26 cellular contexts compared by ENCODE assay signal in genomic region chr20:32140603-32141002, GRCh38. TPM values are rescaled to one million over a fixed set of nuclear protein-coding genes. Genes with fewer than 3 reads are reported as not detected.
A peak's percentile ranks its signal among the peaks of the same experiment; 100 is the strongest.
DNase-seq lines count a peak whose midpoint lies in the region; ATAC-seq, FAIRE-seq and TF ChIP-seq lines count a peak whose summit lies in the region.
"Had no signal": no experiment of that assay in that cellular context is flagged by ENCODE, and none has a peak within 500 bp of the region (broad histone marks: within the 10 kb centered on the region; RNA-seq: fewer than 3 reads in every experiment).

No MANE protein-coding gene starts in this region.

- no peak overlapping the region for H3K9ac ChIP-seq in K562 (ENCODE audit: insufficient read depth in 1 of 2, low read depth in 2 of 2, low read length in 2 of 2)
- H3K9ac ChIP-seq: KMS-11 had no signal

- H3K9me3 Mint-ChIP-seq in memory B cell = no peaks in the 10 kb centered on the region
- no peaks in the 10 kb centered on the region for H3K9me3 Mint-ChIP-seq in activated T-cell treated with anti-CD3 and anti-CD28 coated beads, Interleukin-2, amount 50 U/mL, for 24 hours
- H3K9me3 Mint-ChIP-seq: CD8-positive, alpha-beta memory T cell had no signal

- intact Hi-C loops in K562 (cut with micrococcal nuclease) (no loop called here), spleen (cut with DNase I; ENCODE audit: low total_unique reads) (no loop called here)

- H3K9me3 ChIP-seq in RWPE2 (ENCODE audit: severe bottlenecking) (no peaks in the 10 kb centered on the region), K562 (replicated peaks; ENCODE audit: control insufficient read depth, insufficient read depth, low read depth, low read length) (no peaks in the 10 kb centered on the region), spleen (no peaks in the 10 kb centered on the region)
- H3K9me3 ChIP-seq: SJCRH30 had no signal

- no peaks in the 10 kb centered on the region for H3K9me1 ChIP-seq in K562 (ENCODE audit: control insufficient read depth, insufficient read depth, low read length)

- H3K27me3 Mint-ChIP-seq in memory B cell = no peaks in the 10 kb centered on the region
- H3K27me3 Mint-ChIP-seq in activated T-cell treated with anti-CD3 and anti-CD28 coated beads, Interleukin-2, amount 50 U/mL, for 24 hours = no peaks in the 10 kb centered on the region
- H3K27me3 Mint-ChIP-seq: B cell had no signal

- CTCF ChIA-PET in K562 (lab: Yijun Ruan, JAX; ENCODE audit: low intra/inter-chr PET ratio) = no interaction called here

- no peaks in the 10 kb centered on the region for H3K79me2 ChIP-seq in K562 (ENCODE audit: control insufficient read depth, insufficient read depth, low read length)

- ATAC-seq in RWPE2 (ENCODE audit: low read depth) (no peak), K562 (no peak), memory B cell (ENCODE audit: low read depth) (no peak)
- ATAC-seq: PC-3, Right ventricle myocardium inferior, SK-N-SH treated with all-trans-retinoic acid at 6 μM for 48 hours had no signal

- no peak overlapping the region for H3K4me3 Mint-ChIP-seq in memory B cell
- H3K4me3 Mint-ChIP-seq in activated T-cell treated with anti-CD3 and anti-CD28 coated beads, Interleukin-2, amount 50 U/mL, for 24 hours = no peak overlapping the region
- H3K4me3 Mint-ChIP-seq: B cell; CD8-positive, alpha-beta memory T cell had no signal

- H3K27ac Mint-ChIP-seq in memory B cell = peak overlapping the region; percentile 24
- H3K27ac Mint-ChIP-seq in activated T-cell treated with anti-CD3 and anti-CD28 coated beads, Interleukin-2, amount 50 U/mL, for 24 hours = no peak overlapping the region
- H3K27ac Mint-ChIP-seq: B cell had no signal

- BruUV-seq in K562 (replicated peaks; lab: Mats Ljungman, UMichigan) = no TSS peak

- H2AFZ ChIP-seq in K562 (ENCODE audit: low read depth, low read length) = no peak overlapping the region

- in situ Hi-C loops in K562 (cut with MboI) = no loop called here

- TF ChIP-seq POLR2A in K562 (conservative IDR thresholded peaks at IDR 0.05) (no peak), spleen (IDR thresholded peaks at IDR 0.05) (no peak)

- H3K27ac ChIP-seq in RWPE2 (ENCODE audit: poor library complexity, severe bottlenecking) (no peak overlapping the region), K562 (ENCODE audit: extremely low read depth, low read depth, low read length) (no peak overlapping the region), spleen (no peak overlapping the region)
- H3K27ac ChIP-seq: C4-2B, KMS-11, SJCRH30 had no signal

- peaks cover 49% of the 10 kb centered on the region for H3K36me3 Mint-ChIP-seq in memory B cell
- peaks cover 95% of the 10 kb centered on the region for H3K36me3 Mint-ChIP-seq in activated T-cell treated with anti-CD3 and anti-CD28 coated beads, Interleukin-2, amount 50 U/mL, for 24 hours (ENCODE audit: low read depth)

- peak; percentile 61 for DNase-seq in RWPE2 (ENCODE audit: low spot score)
- DNase-seq in K562 (ENCODE audit: extremely low read depth in 1 of 4, low spot score in 3 of 4) = no peak
- no peak for DNase-seq in memory B cell (ENCODE audit: low spot score in 2 of 2)
- DNase-seq in spleen = peak; percentile 18
- no peak for DNase-seq in activated T-cell treated with anti-CD3 and anti-CD28 coated beads, Interleukin-2, amount 50 U/mL, for 24 hours
- no peak for DNase-seq in pons (ENCODE audit: low spot score)
- DNase-seq in NCI-H510A (lab: John Stamatoyannopoulos, UW) = no peak
- DNase-seq: CD8-positive, alpha-beta memory T cell; DMS 273 treated with DMSO at 0.1 percent for 48 hours; EL; GDM1; H7; MM.1S; NCI-H2029; NCI-H446; NCI-H526; NCI-H82; NK-92 treated with Interleukin-12 subunit alpha and Interleukin-12 subunit beta, amount 100 ng/mL, for 24 hours; PC-3; SJCRH30 had no signal

- H3K4me2 ChIP-seq in K562 (ENCODE audit: insufficient read depth, low read length) = no peak overlapping the region
- H3K4me2 ChIP-seq: KMS-11 had no signal

- FAIRE-seq in K562 (lab: Jason Lieb, UNC) = no peak
- FAIRE-seq: GM12878 had no signal

- POLR2A ChIA-PET in K562 (lab: Yijun Ruan, JAX) = no interaction called here

- TF ChIP-seq EP300 in K562 (IDR thresholded peaks at IDR 0.05; ENCODE audit: low read length) = no peak

- H3K36me3 ChIP-seq in RWPE2 (ENCODE audit: low read depth) (peaks cover 97% of the 10 kb centered on the region), K562 (ENCODE audit: control insufficient read depth, insufficient read depth, low read length) (peaks cover 92% of the 10 kb centered on the region), spleen (peaks cover 3 to 100% (median 94%) of the 10 kb centered on the region in 6 donors)

- H3K27me3 ChIP-seq in RWPE2 (ENCODE audit: insufficient read depth, poor library complexity, severe bottlenecking) (no peaks in the 10 kb centered on the region), K562 (ENCODE audit: control insufficient read depth in 2 of 2, insufficient read depth in 2 of 2, low read length in 2 of 2) (no peaks in the 10 kb centered on the region), spleen (replicated peaks in 1 of 7) (no peaks in the 10 kb centered on the region)
- H3K27me3 ChIP-seq: SJCRH30 had no signal

- WGBS in K562 (ENCODE audit: insufficient coverage, low coverage, missing lambda C conversion rate) = 87% methylated on average over 4 of the region's 4 CpGs
- WGBS in spleen, 5 donors = 72 to 98% (median 93%) methylated on average over 4 of the region's 4 CpGs

- H4K20me1 ChIP-seq in K562 (replicated peaks; ENCODE audit: control insufficient read depth, insufficient read depth, low read length) = 0 out of 2 replicates have a peak, but pooled peaks cover 3% of the 10 kb centered on the region

- H3K4me1 Mint-ChIP-seq in memory B cell = peaks cover 10% of the 10 kb centered on the region
- H3K4me1 Mint-ChIP-seq in activated T-cell treated with anti-CD3 and anti-CD28 coated beads, Interleukin-2, amount 50 U/mL, for 24 hours (ENCODE audit: low read depth) = no peaks in the 10 kb centered on the region
- H3K4me1 Mint-ChIP-seq: B cell had no signal

- no peak for TF ChIP-seq RAD21 in K562 (CRISPR knock-in tag; conservative IDR thresholded peaks at IDR 0.05 in 1 of 2, IDR thresholded peaks at IDR 0.05 in 1 of 2)

- H3K4me1 ChIP-seq in RWPE2 (ENCODE audit: insufficient read depth, poor library complexity, severe bottlenecking) (no peaks in the 10 kb centered on the region), K562 (replicated peaks in 1 of 2; ENCODE audit: control insufficient read depth in 2 of 2, insufficient read depth in 2 of 2, low read length in 2 of 2) (no peaks in the 10 kb centered on the region), spleen (no peaks in the 10 kb centered on the region)
- H3K4me1 ChIP-seq: SJCRH30 had no signal

- TF ChIP-seq CTCF in RWPE2 (IDR thresholded peaks at IDR 0.05; ENCODE audit: poor library complexity, severe bottlenecking) (no peak), K562 (IDR thresholded peaks at IDR 0.05 in 2 of 3, conservative IDR thresholded peaks at IDR 0.05 in 1 of 3; ENCODE audit: insufficient read depth in 2 of 3, low read depth in 1 of 3, low read length in 3 of 3) (no peak), spleen (IDR thresholded peaks at IDR 0.05 in 8 of 11, conservative IDR thresholded peaks at IDR 0.05 in 3 of 11) (no peak)

- no peak overlapping the region for H3K4me3 ChIP-seq in RWPE2 (ENCODE audit: severe bottlenecking)
- no peak overlapping the region for H3K4me3 ChIP-seq in K562
- no peak overlapping the region for H3K4me3 ChIP-seq in spleen
- H3K4me3 ChIP-seq: GM12878, SJCRH30 had no signal

TF ChIP-seq in K562, 482 proteins besides CTCF, POLR2A, EP300 and RAD21:
- no peak for TF ChIP-seq RUNX1 (IDR thresholded peaks at IDR 0.05; ENCODE audit: low read depth)
- peak; percentile 36 for TF ChIP-seq RBM25 (IDR thresholded peaks at IDR 0.05; ENCODE audit: low read depth, low read length, severe bottlenecking)

RNA-seq across cellular contexts. Expression of gene TM9SF4, which starts 31.1 kb away (rescaled TPM):
- 78.5 and 135 TPM in 2 replicates for total RNA-seq in K562 (2011; cell fraction: chromatin; rRNA removed; ENCODE audit: low replicate concordance)
- total RNA-seq in K562 (2011; cell fraction: nucleolus; rRNA removed) = 130 and 142 TPM in 2 replicates
- 113 and 145 TPM in 2 replicates for total RNA-seq in K562 (2011; cell fraction: nucleoplasm; rRNA removed)
- total RNA-seq in K562 (2014; rRNA removed) (14.5 and 22.1 TPM in 2 replicates), K562 (2014; rRNA removed; fragmentation: Illumina TruSeq; extraction: Trizol) (19.7 and 20.9 TPM in 2 replicates), K562 (2015; rRNA removed; fragmentation: Illumina TruSeq; extraction: Trizol) (25.6 and 29.2 TPM in 2 replicates), K562 (2021) (35.0 and 37.9 TPM in 2 replicates), spleen (10 to 100 TPM; 33.6 to 58.3 (median 42.7) TPM)
- polyA plus RNA-seq in K562 (2011; rRNA removed) (39.7 and 54.8 TPM in 2 replicates), K562 (2014; fragmentation: Illumina TruSeq; extraction: Trizol) (41.0 and 46.3 TPM in 2 replicates), K562 (2014; fragmentation: Nextera tagmentation; extraction: Ambion mirVana) (10 to 100 TPM; 15.9 to 20.2 TPM), K562 (2014; rRNA removed) (26.9 and 30.2 TPM in 2 replicates), spleen (10 to 100 TPM; 12.0 to 13.7 (median 13.3) TPM)
- polyA plus RNA-seq in K562 (2011; cell fraction: cytosol; rRNA removed) = 46.2 and 53.5 TPM in 2 replicates
- polyA plus RNA-seq in K562 (2011; cell fraction: nucleus; rRNA removed) = 53.7 and 73.9 TPM in 2 replicates
- 30.7 and 40.9 TPM in 2 replicates for polyA plus RNA-seq in K562 (2012)
- polyA minus RNA-seq in K562 (2011; rRNA and poly(A)+ RNA removed) = 45.1 and 50.0 TPM in 2 replicates
- 38.8 and 51.2 TPM in 2 replicates for polyA minus RNA-seq in K562 (2011; cell fraction: cytosol; rRNA and poly(A)+ RNA removed)
- 41.9 and 70.4 TPM in 2 replicates for polyA minus RNA-seq in K562 (2011; cell fraction: nucleus; rRNA and poly(A)+ RNA removed)

Comparison
In these comparisons a context has a peak if more than half of its experiments do, and no peak if none do; other contexts are left out.
1. DNase-seq: peak in RWPE2 (single experiment) and spleen (single experiment); none in K562 (0 of 4), memory B cell (0 of 2), activated T-cell treated with anti-CD3 and anti-CD28 coated beads, Interleukin-2, amount 50 U/mL, for 24 hours (single experiment), pons (single experiment) and NCI-H510A (single experiment).